Comparison of ENCODE assay signal across 21 cellular contexts in genomic region chr5:145960166-145960565, GRCh38.
"Had no signal": no experiment of that assay in that cellular context is flagged by ENCODE, and none has a peak within 500 bp of the region (broad histone marks: within the 10 kb centered on the region; RNA-seq: fewer than 3 reads in every experiment).

No MANE protein-coding gene starts in this region.

- DNase-seq: activated CD4-positive, alpha-beta T cell treated with anti-CD3 and anti-CD28 coated beads, Interleukin-2, amount 50 U/mL, for 48 hours; activated CD8-positive, alpha-beta memory T cell treated with anti-CD3 and anti-CD28 coated beads, Interleukin-2, amount 10 ng/mL, durations not matched to agents 7 days and 5 days; activated naive CD4-positive, alpha-beta T cell treated with anti-CD3 and anti-CD28 coated beads, Interleukin-2, amount 50 U/mL, for 16 hours; activated T-cell treated with anti-CD3 and anti-CD28 coated beads, Interleukin-2, amount 50 U/mL, for 1 hour; adrenal gland; cortex of kidney; effector CD8-positive, alpha-beta T cell; heart left ventricle; left colon; occipital lobe; right cardiac atrium; small intestine; stimulated activated CD4-positive, alpha-beta T cell treated with anti-CD3 and anti-CD28 coated beads, Interleukin-4, amount 100 ng/mL, for 4 hours; stimulated activated CD8-positive, alpha-beta memory T cell treated with anti-CD3 and anti-CD28 coated beads, Interleukin-4, amount 100 ng/mL, for 48 hours; stimulated activated naive CD8-positive, alpha-beta T cell treated with anti-CD3 and anti-CD28 coated beads, Interleukin-15, Interleukin-2, amounts not matched to agents 100 U/mL and 50 U/mL, for 24 hours; T-helper 17 cell; upper lobe of right lung; WERI-Rb-1 had no signal

- H3K36me3 ChIP-seq: adrenal gland, heart left ventricle, prostate gland, upper lobe of right lung, WERI-Rb-1 had no signal

- H3K27me3 ChIP-seq: adrenal gland, heart left ventricle, upper lobe of right lung had no signal

- H3K27ac ChIP-seq: adrenal gland, heart left ventricle, prostate gland, upper lobe of right lung, WERI-Rb-1 had no signal

- FAIRE-seq: endothelial cell of umbilical vein, frontal cortex, small intestine had no signal

- H3K4me1 ChIP-seq: adrenal gland, heart left ventricle, prostate gland, upper lobe of right lung had no signal

- ATAC-seq: activated CD8-positive, alpha-beta memory T cell treated with anti-CD3 and anti-CD28 coated beads, Interleukin-2, amount 10 ng/mL, durations not matched to agents 7 days and 5 days; heart left ventricle; left colon; right cardiac atrium; stimulated activated naive CD8-positive, alpha-beta T cell treated with anti-CD3 and anti-CD28 coated beads, Interleukin-15, Interleukin-2, amounts not matched to agents 100 U/mL and 50 U/mL, for 24 hours; T-helper 17 cell; upper lobe of right lung had no signal

- H3K4me3 ChIP-seq: adrenal gland, heart left ventricle, prostate gland, upper lobe of right lung had no signal

- H3K9me3 ChIP-seq: adrenal gland, heart left ventricle, prostate gland, upper lobe of right lung had no signal
